8 cellular contexts compared by ENCODE assay signal in the genomic region with DNA sequence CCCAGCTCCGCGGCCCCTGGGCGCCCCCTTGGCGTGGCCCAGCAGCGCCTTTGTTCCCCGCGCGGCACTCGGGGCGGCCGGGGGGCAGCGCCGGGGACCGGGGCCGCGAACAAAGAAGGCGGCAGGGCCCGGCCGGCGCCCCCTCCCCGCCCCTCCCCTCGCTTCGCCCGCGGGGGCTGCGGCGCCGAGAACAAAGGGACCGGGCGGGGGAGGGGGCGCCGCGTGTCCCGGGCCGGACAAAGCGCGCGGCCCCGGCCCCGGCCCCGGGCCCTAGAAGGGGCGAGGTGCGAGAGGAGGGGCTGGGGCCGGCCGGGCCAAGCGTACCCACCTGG. TPM values are rescaled to one million over a fixed set of nuclear protein-coding genes. Genes with fewer than 3 reads are reported as not detected.
DNase-seq lines count a peak whose midpoint lies in the region; ATAC-seq and TF ChIP-seq lines count a peak whose summit lies in the region.

No MANE protein-coding gene starts in this region.

- TF ChIP-seq CTCF in GM12864 (IDR thresholded peaks at IDR 0.05; ENCODE audit: low read depth, low read length, missing control alignments) (no peak), osteoblast (IDR thresholded peaks at IDR 0.05; ENCODE audit: extremely low read depth, low read depth, low read length) (no peak)

- H3K27me3 ChIP-seq in effector memory CD4-positive, alpha-beta T cell (replicated peaks; ENCODE audit: control insufficient read depth, insufficient read depth, low read length, poor library complexity, severe bottlenecking): no peaks in the 10 kb centered on the region
- no peaks in the 10 kb centered on the region for H3K27me3 ChIP-seq in osteoblast (ENCODE audit: insufficient read depth, low read length)

- H2AFZ ChIP-seq in osteoblast (ENCODE audit: low read length): no peak overlapping the region

- peak overlapping the region; percentile 65 for H3K27ac ChIP-seq in effector memory CD4-positive, alpha-beta T cell (ENCODE audit: insufficient read depth, low read length, poor library complexity, severe bottlenecking)
- no peak overlapping the region for H3K27ac ChIP-seq in osteoblast (ENCODE audit: low read depth, low read length)

- peaks cover 26% of the 10 kb centered on the region for H3K36me3 ChIP-seq in effector memory CD4-positive, alpha-beta T cell (ENCODE audit: control insufficient read depth, insufficient read depth, low read length)
- H3K36me3 ChIP-seq in osteoblast (ENCODE audit: insufficient read depth, low read length): peaks cover 16% of the 10 kb centered on the region

- DNase-seq in GM12864 (ENCODE audit: low read depth): no peak
- DNase-seq in effector memory CD4-positive, alpha-beta T cell: no peak
- DNase-seq in osteoblast (ENCODE audit: insufficient read length, low spot score, missing footprints): no peak
- DNase-seq in foreskin melanocyte: no peak
- no peak for DNase-seq in dermis blood vessel endothelial cell
- DNase-seq in HuH-7 (ENCODE audit: low spot score): no peak

- H3K4me1 ChIP-seq in effector memory CD4-positive, alpha-beta T cell (ENCODE audit: control insufficient read depth, insufficient read depth, low read length, poor library complexity, severe bottlenecking): peaks cover 28% of the 10 kb centered on the region
- peaks cover 12% of the 10 kb centered on the region for H3K4me1 ChIP-seq in osteoblast (ENCODE audit: insufficient read depth, low read length)

- H3K79me2 ChIP-seq in osteoblast (ENCODE audit: insufficient read depth, low read length): no peaks in the 10 kb centered on the region

- H3K4me3 ChIP-seq in GM12864 (ENCODE audit: low read depth, low read length) (peak overlapping the region; percentile 67), osteoblast (ENCODE audit: insufficient read depth, low read length) (peak overlapping the region; percentile 73)
- peak overlapping the region; percentile 62 for H3K4me3 ChIP-seq in effector memory CD4-positive, alpha-beta T cell (ENCODE audit: insufficient read depth, low read depth, low read length, poor library complexity, severe bottlenecking)

- H4K20me1 ChIP-seq in osteoblast (ENCODE audit: insufficient read depth, low read length): peaks cover 16% of the 10 kb centered on the region

- ATAC-seq in HG03196 (IDR thresholded peaks at IDR 0.05; ENCODE audit: unreplicated experiment) (peak; percentile 1), HG03139 (IDR thresholded peaks at IDR 0.05; ENCODE audit: unreplicated experiment) (no peak)

- peak overlapping the region; percentile 84 for H3K4me2 ChIP-seq in osteoblast (ENCODE audit: insufficient read depth, low read length)

- H3K9me3 ChIP-seq in effector memory CD4-positive, alpha-beta T cell (ENCODE audit: control insufficient read depth, low read length): no peaks in the 10 kb centered on the region
- no peaks in the 10 kb centered on the region for H3K9me3 ChIP-seq in osteoblast (ENCODE audit: low read depth, low read length)

RNA-seq across cellular contexts. Expression of a gene that starts 0.4 kb away (rescaled TPM):
- total RNA-seq in osteoblast: 15.9 and 16.6 TPM in 2 replicates
- 129 and 147 TPM in 2 replicates for total RNA-seq in dermis blood vessel endothelial cell

RNA-seq across cellular contexts. Expression of a gene that starts 26.7 kb away (rescaled TPM):
- total RNA-seq in osteoblast (1.8 and 2.5 TPM in 2 replicates), dermis blood vessel endothelial cell (0.88 and 2.0 TPM in 2 replicates)

RNA-seq across cellular contexts. Expression of a gene that starts 26.8 kb away (rescaled TPM):
- total RNA-seq in osteoblast: 1.5 and 1.8 TPM in 2 replicates
- 0.14 TPM in 1 of 2 replicates, not detected in the other for total RNA-seq in dermis blood vessel endothelial cell

RNA-seq across cellular contexts. Expression of a gene that starts 43.7 kb away (rescaled TPM):
- 44.5 and 46.6 TPM in 2 replicates for total RNA-seq in osteoblast
- 176 and 202 TPM in 2 replicates for total RNA-seq in dermis blood vessel endothelial cell

RNA-seq across cellular contexts. Expression of a gene that starts 58.7 kb away (rescaled TPM):
- total RNA-seq in osteoblast (68.0 and 69.0 TPM in 2 replicates), dermis blood vessel endothelial cell (61.5 and 75.7 TPM in 2 replicates)
